In genomic region chr12:82517027-82517426, GRCh38 we compare ENCODE assay signal across 8 cellular contexts.
DNase-seq lines count a peak whose midpoint lies in the region; ATAC-seq and TF ChIP-seq lines count a peak whose summit lies in the region.

No MANE protein-coding gene starts in this region.

- H3K4me1 ChIP-seq in HEK293 (ENCODE audit: control insufficient read depth, insufficient read depth, low read length) = no peaks in the 10 kb centered on the region

- POLR2A ChIA-PET in HEK293 (lab: Yijun Ruan, JAX) = no interaction called here
- POLR2A ChIA-PET in activated CD4-positive, alpha-beta memory T cell treated with anti-CD3 and anti-CD28 coated beads for 36 hours (lab: Charles Lee) = no interaction called here

- H3K27ac Mint-ChIP-seq in glutamatergic neuron (ENCODE audit: unreplicated experiment) = no peak overlapping the region
- H3K27ac Mint-ChIP-seq in activated naive CD8-positive, alpha-beta T cell treated with anti-CD3 and anti-CD28 coated beads, Interleukin-2, amount 50 U/mL, for 24 hours = no peak overlapping the region
- no peak overlapping the region for H3K27ac Mint-ChIP-seq in activated CD4-positive, alpha-beta memory T cell treated with anti-CD3 and anti-CD28 coated beads for 36 hours

- H3K9me3 Mint-ChIP-seq in glutamatergic neuron (ENCODE audit: unreplicated experiment) = no peaks in the 10 kb centered on the region
- no peaks in the 10 kb centered on the region for H3K9me3 Mint-ChIP-seq in activated naive CD8-positive, alpha-beta T cell treated with anti-CD3 and anti-CD28 coated beads, Interleukin-2, amount 50 U/mL, for 24 hours
- no peaks in the 10 kb centered on the region for H3K9me3 Mint-ChIP-seq in activated CD4-positive, alpha-beta memory T cell treated with anti-CD3 and anti-CD28 coated beads for 36 hours

- no peaks in the 10 kb centered on the region for H3K27me3 Mint-ChIP-seq in glutamatergic neuron (ENCODE audit: unreplicated experiment)
- H3K27me3 Mint-ChIP-seq in activated naive CD8-positive, alpha-beta T cell treated with anti-CD3 and anti-CD28 coated beads, Interleukin-2, amount 50 U/mL, for 24 hours = peaks cover under 1% of the 10 kb centered on the region
- no peaks in the 10 kb centered on the region for H3K27me3 Mint-ChIP-seq in activated CD4-positive, alpha-beta memory T cell treated with anti-CD3 and anti-CD28 coated beads for 36 hours

- CTCF ChIA-PET in HEK293 (lab: Yijun Ruan, JAX) = interaction anchor here (0.5 to 2.1 kb wide), 7 partner anchors 9 to 1306 kb away, joined by 3 to 9 read pairs (median 4); no protein-coding TSS in a partner anchor
- CTCF ChIA-PET in activated CD4-positive, alpha-beta memory T cell treated with anti-CD3 and anti-CD28 coated beads for 36 hours (lab: Charles Lee) = interaction anchor here (0.7 to 1.8 kb wide), 2 partner anchors 11 to 529 kb away, joined by 5 to 6 read pairs; no protein-coding TSS in a partner anchor

- no peak overlapping the region for H3K4me3 Mint-ChIP-seq in glutamatergic neuron (ENCODE audit: unreplicated experiment)
- no peak overlapping the region for H3K4me3 Mint-ChIP-seq in activated naive CD8-positive, alpha-beta T cell treated with anti-CD3 and anti-CD28 coated beads, Interleukin-2, amount 50 U/mL, for 24 hours
- no peak overlapping the region for H3K4me3 Mint-ChIP-seq in activated CD4-positive, alpha-beta memory T cell treated with anti-CD3 and anti-CD28 coated beads for 36 hours

- H3K36me3 Mint-ChIP-seq in glutamatergic neuron (ENCODE audit: unreplicated experiment) = no peaks in the 10 kb centered on the region
- no peaks in the 10 kb centered on the region for H3K36me3 Mint-ChIP-seq in activated naive CD8-positive, alpha-beta T cell treated with anti-CD3 and anti-CD28 coated beads, Interleukin-2, amount 50 U/mL, for 24 hours (ENCODE audit: low read depth)
- H3K36me3 Mint-ChIP-seq in activated CD4-positive, alpha-beta memory T cell treated with anti-CD3 and anti-CD28 coated beads for 36 hours = no peaks in the 10 kb centered on the region

- no peak for TF ChIP-seq CTCF in HEK293 (tag by site-specific recombination; IDR thresholded peaks at IDR 0.05)
- TF ChIP-seq CTCF in glutamatergic neuron (IDR thresholded peaks at IDR 0.05; ENCODE audit: partially characterized antibody, unreplicated experiment) = peak; percentile 72

- no peaks in the 10 kb centered on the region for H3K4me1 Mint-ChIP-seq in glutamatergic neuron (ENCODE audit: low read depth, unreplicated experiment)
- no peaks in the 10 kb centered on the region for H3K4me1 Mint-ChIP-seq in activated naive CD8-positive, alpha-beta T cell treated with anti-CD3 and anti-CD28 coated beads, Interleukin-2, amount 50 U/mL, for 24 hours
- no peaks in the 10 kb centered on the region for H3K4me1 Mint-ChIP-seq in activated CD4-positive, alpha-beta memory T cell treated with anti-CD3 and anti-CD28 coated beads for 36 hours (ENCODE audit: low read depth)

- H3K27ac ChIP-seq in HEK293 (ENCODE audit: extremely low read depth, low read depth, low read length) = no peak overlapping the region

- DNase-seq in NCI-H146 (lab: John Stamatoyannopoulos, UW) (peak; percentile 29), glutamatergic neuron (peak; percentile 34)
- DNase-seq in activated naive CD8-positive, alpha-beta T cell treated with anti-CD3 and anti-CD28 coated beads, Interleukin-2, amount 50 U/mL, for 24 hours = no peak
- DNase-seq in activated CD4-positive, alpha-beta T cell treated with anti-CD3 and anti-CD28 coated beads for 1 hour = no peak
- DNase-seq in activated CD4-positive, alpha-beta memory T cell treated with anti-CD3 and anti-CD28 coated beads for 36 hours = no peak

- no peak overlapping the region for H3K4me3 ChIP-seq in HEK293 (ENCODE audit: low read depth, low read length)

- ATAC-seq in GM18508 (IDR thresholded peaks at IDR 0.05; ENCODE audit: insufficient read depth, unreplicated experiment) = peak; percentile 73
- no peak for ATAC-seq in HG02610 (IDR thresholded peaks at IDR 0.05; ENCODE audit: unreplicated experiment)
- ATAC-seq in activated naive CD8-positive, alpha-beta T cell treated with anti-CD3 and anti-CD28 coated beads, Interleukin-2, amount 50 U/mL, for 24 hours = no peak

- intact Hi-C loops in activated CD4-positive, alpha-beta memory T cell treated with anti-CD3 and anti-CD28 coated beads for 36 hours (cut with micrococcal nuclease) = no loop called here

- no peaks in the 10 kb centered on the region for H3K36me3 ChIP-seq in HEK293 (ENCODE audit: control insufficient read depth in 2 of 2, insufficient read depth in 1 of 2, low read length in 2 of 2)

- no peaks in the 10 kb centered on the region for H3K9me3 ChIP-seq in HEK293 (ENCODE audit: control insufficient read depth, insufficient read depth, low read depth, low read length)

TF ChIP-seq in HEK293, 187 proteins besides CTCF, POLR2A, EP300 and RAD21:
- TF ChIP-seq, protein P1, sequence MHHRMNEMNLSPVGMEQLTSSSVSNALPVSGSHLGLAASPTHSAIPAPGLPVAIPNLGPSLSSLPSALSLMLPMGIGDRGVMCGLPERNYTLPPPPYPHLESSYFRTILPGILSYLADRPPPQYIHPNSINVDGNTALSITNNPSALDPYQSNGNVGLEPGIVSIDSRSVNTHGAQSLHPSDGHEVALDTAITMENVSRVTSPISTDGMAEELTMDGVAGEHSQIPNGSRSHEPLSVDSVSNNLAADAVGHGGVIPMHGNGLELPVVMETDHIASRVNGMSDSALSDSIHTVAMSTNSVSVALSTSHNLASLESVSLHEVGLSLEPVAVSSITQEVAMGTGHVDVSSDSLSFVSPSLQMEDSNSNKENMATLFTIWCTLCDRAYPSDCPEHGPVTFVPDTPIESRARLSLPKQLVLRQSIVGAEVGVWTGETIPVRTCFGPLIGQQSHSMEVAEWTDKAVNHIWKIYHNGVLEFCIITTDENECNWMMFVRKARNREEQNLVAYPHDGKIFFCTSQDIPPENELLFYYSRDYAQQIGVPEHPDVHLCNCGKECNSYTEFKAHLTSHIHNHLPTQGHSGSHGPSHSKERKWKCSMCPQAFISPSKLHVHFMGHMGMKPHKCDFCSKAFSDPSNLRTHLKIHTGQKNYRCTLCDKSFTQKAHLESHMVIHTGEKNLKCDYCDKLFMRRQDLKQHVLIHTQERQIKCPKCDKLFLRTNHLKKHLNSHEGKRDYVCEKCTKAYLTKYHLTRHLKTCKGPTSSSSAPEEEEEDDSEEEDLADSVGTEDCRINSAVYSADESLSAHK (tag by site-specific recombination; IDR thresholded peaks at IDR 0.05) = no peak
- TF ChIP-seq ZNF747 (tag by site-specific recombination; IDR thresholded peaks at IDR 0.05) = no peak
- TF ChIP-seq SCRT1 (tag by site-specific recombination; IDR thresholded peaks at IDR 0.05; ENCODE audit: borderline replicate concordance) = no peak
- peak; percentile 19; the same call in 1 of the 2 replicates for TF ChIP-seq ZNF654 (tag by site-specific recombination; IDR thresholded peaks at IDR 0.05; ENCODE audit: low read depth)

Comparison
In these comparisons a context has a peak if more than half of its experiments do, and no peak if none do; other contexts are left out.
1. DNase-seq: peak in NCI-H146 (single experiment) and glutamatergic neuron (single experiment); none in activated naive CD8-positive, alpha-beta T cell treated with anti-CD3 and anti-CD28 coated beads, Interleukin-2, amount 50 U/mL, for 24 hours (single experiment), activated CD4-positive, alpha-beta T cell treated with anti-CD3 and anti-CD28 coated beads for 1 hour (single experiment) and activated CD4-positive, alpha-beta memory T cell treated with anti-CD3 and anti-CD28 coated beads for 36 hours (single experiment).